In genomic region chr1:227934476-227935313, GRCh38 we compare ENCODE assay signal across 8 cellular contexts.
DNase-seq lines count a peak whose midpoint lies in the region; ATAC-seq lines count a peak whose summit lies in the region.

No MANE protein-coding gene starts in this region.

- peaks cover 14% of the 10 kb centered on the region for H3K4me1 Mint-ChIP-seq in activated naive CD4-positive, alpha-beta T cell treated with anti-CD3 and anti-CD28 coated beads, Interleukin-2, amount 10 ng/mL, durations not matched to agents 7 days and 5 days

- peak; percentile 91 to 92 for ATAC-seq in activated CD4-positive, CD25-positive, alpha-beta regulatory T cell treated with anti-CD3 and anti-CD28 coated beads, Interleukin-2, amount 50 U/mL, for 24 hours
- ATAC-seq in HG03045 (IDR thresholded peaks at IDR 0.05; ENCODE audit: unreplicated experiment), result no peak

- no peak overlapping the region for H3K4me3 Mint-ChIP-seq in activated naive CD4-positive, alpha-beta T cell treated with anti-CD3 and anti-CD28 coated beads, Interleukin-2, amount 10 ng/mL, durations not matched to agents 7 days and 5 days

- H3K27me3 Mint-ChIP-seq in activated naive CD4-positive, alpha-beta T cell treated with anti-CD3 and anti-CD28 coated beads, Interleukin-2, amount 10 ng/mL, durations not matched to agents 7 days and 5 days, result peaks cover 9% of the 10 kb centered on the region

- no peaks in the 10 kb centered on the region for H3K36me3 Mint-ChIP-seq in activated naive CD4-positive, alpha-beta T cell treated with anti-CD3 and anti-CD28 coated beads, Interleukin-2, amount 10 ng/mL, durations not matched to agents 7 days and 5 days

- peaks cover 6% of the 10 kb centered on the region for H3K9me3 Mint-ChIP-seq in activated naive CD4-positive, alpha-beta T cell treated with anti-CD3 and anti-CD28 coated beads, Interleukin-2, amount 10 ng/mL, durations not matched to agents 7 days and 5 days

- peak overlapping the region; percentile 2 for H3K27ac Mint-ChIP-seq in activated naive CD4-positive, alpha-beta T cell treated with anti-CD3 and anti-CD28 coated beads, Interleukin-2, amount 10 ng/mL, durations not matched to agents 7 days and 5 days

- no peak for DNase-seq in activated CD4-positive, CD25-positive, alpha-beta regulatory T cell treated with anti-CD3 and anti-CD28 coated beads, Interleukin-2, amount 50 U/mL, for 72 hours
- DNase-seq in activated naive CD4-positive, alpha-beta T cell treated with anti-CD3 and anti-CD28 coated beads, Interleukin-2, amount 10 ng/mL, durations not matched to agents 7 days and 5 days, result no peak
- DNase-seq in islet precursor cell (peak; percentile 94), NCI-H128 (lab: John Stamatoyannopoulos, UW; ENCODE audit: unreplicated experiment) (no peak), NCI-H2029 treated with DMSO at 0.1 percent for 48 hours (lab: John Stamatoyannopoulos, UW) (no peak)
- peak; percentile 21 for DNase-seq in stimulated activated CD8-positive, alpha-beta memory T cell treated with anti-CD3 and anti-CD28 coated beads, Interleukin-7, amount 100 ng/mL, for 24 hours (ENCODE audit: low read depth)

- CTCF ChIA-PET in activated naive CD4-positive, alpha-beta T cell treated with anti-CD3 and anti-CD28 coated beads, Interleukin-2, amount 10 ng/mL, durations not matched to agents 7 days and 5 days (lab: Charles Lee), result no interaction called here

Comparison
In these comparisons a context has a peak if more than half of its experiments do, and no peak if none do; other contexts are left out.
1. DNase-seq: peak in islet precursor cell (single experiment) and stimulated activated CD8-positive, alpha-beta memory T cell treated with anti-CD3 and anti-CD28 coated beads, Interleukin-7, amount 100 ng/mL, for 24 hours (single experiment); none in activated CD4-positive, CD25-positive, alpha-beta regulatory T cell treated with anti-CD3 and anti-CD28 coated beads, Interleukin-2, amount 50 U/mL, for 72 hours (single experiment), activated naive CD4-positive, alpha-beta T cell treated with anti-CD3 and anti-CD28 coated beads, Interleukin-2, amount 10 ng/mL, durations not matched to agents 7 days and 5 days (single experiment), NCI-H128 (single experiment) and NCI-H2029 treated with DMSO at 0.1 percent for 48 hours (single experiment).